In the genomic region with DNA sequence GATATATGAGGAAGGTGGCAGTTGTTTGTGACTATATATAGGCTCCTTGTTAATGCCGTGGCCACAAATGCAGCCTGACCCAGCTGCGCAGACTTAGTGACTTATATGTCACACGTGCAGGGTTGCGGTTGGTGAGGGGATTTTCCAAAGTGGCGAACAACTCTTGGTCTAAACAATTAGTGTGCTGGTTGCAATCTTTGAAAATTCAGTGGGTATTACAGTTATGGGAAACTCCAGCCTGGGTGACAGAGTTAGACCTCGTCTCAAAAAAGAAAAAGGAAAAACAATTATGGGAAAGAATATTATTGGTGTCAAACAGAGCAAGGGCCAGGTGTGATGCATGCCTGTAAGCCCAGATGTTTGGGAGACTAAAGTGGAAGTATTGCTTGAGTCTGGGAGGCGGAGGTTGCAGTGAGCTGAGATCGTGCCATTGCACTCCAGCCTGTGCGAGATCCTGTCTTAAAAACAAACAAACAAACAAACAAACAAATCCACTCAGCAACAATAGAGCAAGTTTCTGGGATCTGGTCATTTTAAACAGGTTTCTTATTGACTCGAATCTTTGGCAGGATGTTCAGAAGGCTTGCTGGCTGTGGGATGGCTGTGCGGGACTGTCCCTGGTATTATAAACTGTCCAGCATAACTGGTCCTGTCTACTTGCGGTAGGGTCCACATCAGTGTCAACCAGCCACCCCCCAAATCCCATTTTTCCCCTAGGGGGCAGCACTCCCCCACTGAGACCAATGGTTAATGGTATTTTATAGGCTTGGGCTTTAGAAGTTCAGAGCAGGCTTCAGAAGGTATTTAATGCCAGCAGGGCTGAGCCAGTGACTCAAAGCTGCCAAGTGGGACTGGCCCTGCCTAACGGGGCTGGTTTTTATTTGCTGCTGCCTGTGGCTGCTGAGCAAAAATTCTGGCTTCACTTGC, we compare ENCODE assay signal across 1 cellular context.
TF ChIP-seq lines count a peak whose summit lies in the region.

No MANE protein-coding gene starts in this region.

TF ChIP-seq in endothelial cell of umbilical vein, 7 proteins besides CTCF, POLR2A, EP300 and RAD21:
- TF ChIP-seq EZH2 (IDR thresholded peaks at IDR 0.05; ENCODE audit: borderline replicate concordance, low read depth, low read length, severe bottlenecking) (no peak), FOS (IDR thresholded peaks at IDR 0.05; ENCODE audit: borderline replicate concordance, insufficient read depth, low read length) (no peak), POLR2AphosphoS5 (IDR thresholded peaks at IDR 0.05; ENCODE audit: insufficient read depth, low read depth, low read length) (no peak), GATA2 (IDR thresholded peaks at IDR 0.05; ENCODE audit: insufficient read depth, insufficient read length, low read depth, low read length) (no peak), JUN (IDR thresholded peaks at IDR 0.05; ENCODE audit: borderline replicate concordance, insufficient read depth, insufficient read length, low read depth) (no peak), MYC (IDR thresholded peaks at IDR 0.05; ENCODE audit: low read depth, low read length) (no peak)
- TF ChIP-seq, protein P1, sequence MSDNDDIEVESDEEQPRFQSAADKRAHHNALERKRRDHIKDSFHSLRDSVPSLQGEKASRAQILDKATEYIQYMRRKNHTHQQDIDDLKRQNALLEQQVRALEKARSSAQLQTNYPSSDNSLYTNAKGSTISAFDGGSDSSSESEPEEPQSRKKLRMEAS (IDR thresholded peaks at IDR 0.05; ENCODE audit: insufficient read depth, insufficient read length), result no peak
TF ChIP-seq in endothelial cell of umbilical vein: peak in this region for 0.
